8 cellular contexts compared by ENCODE assay signal in the genomic region with DNA sequence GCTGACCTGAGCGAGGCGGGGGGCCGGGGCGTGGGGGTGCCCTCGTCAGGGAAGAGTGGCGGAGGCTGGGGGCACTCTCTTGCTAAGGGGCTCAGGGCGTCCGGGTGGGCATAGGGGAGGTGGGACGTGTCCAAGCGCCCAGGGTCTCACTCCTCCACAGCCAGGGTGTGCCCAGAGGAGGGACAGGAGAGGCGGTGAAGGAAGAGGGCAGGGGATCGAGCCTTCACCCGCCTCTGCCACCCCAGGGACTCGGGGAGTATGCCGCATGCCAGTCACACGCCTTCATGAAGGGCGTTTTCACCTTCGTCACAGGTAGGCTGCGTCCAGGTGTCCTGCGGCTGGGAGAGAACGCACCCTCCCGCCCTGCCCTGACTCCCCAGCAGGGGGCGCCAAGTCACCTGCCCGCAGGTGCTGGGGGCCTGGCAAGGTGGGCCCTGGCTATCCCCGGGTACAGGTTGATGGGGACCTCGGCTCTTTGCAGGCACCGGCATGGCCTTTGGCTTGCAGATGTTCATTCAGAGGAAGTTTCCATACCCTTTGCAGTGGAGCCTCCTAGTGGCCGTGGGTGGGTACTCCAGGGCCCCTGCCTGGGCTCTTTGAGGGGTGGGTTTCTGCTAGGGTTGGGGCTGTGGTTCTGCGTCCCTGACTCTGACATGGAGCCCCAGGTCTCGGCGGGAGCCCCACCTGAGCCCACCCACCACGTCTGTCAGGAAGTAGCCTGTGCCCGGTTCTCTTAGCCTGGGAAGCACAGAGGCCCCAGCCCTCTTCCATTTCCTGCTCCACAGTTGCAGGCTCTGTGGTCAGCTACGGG. TPM values are rescaled to one million over a fixed set of nuclear protein-coding genes. Genes with fewer than 3 reads are reported as not detected.
DNase-seq lines count a peak whose midpoint lies in the region; TF ChIP-seq lines count a peak whose summit lies in the region.

No MANE protein-coding gene starts in this region.

- peaks cover 48% of the 10 kb centered on the region for H3K4me1 Mint-ChIP-seq in nephron

- peak overlapping the region; percentile 86 for H3K4me3 ChIP-seq in epithelial cell of esophagus (ENCODE audit: low read length)

- peak overlapping the region; percentile 66 to 99 (median 90) for H3K27ac Mint-ChIP-seq in nephron

- DNase-seq in DMS53 (lab: John Stamatoyannopoulos, UW) (peak; percentile 94), HEK293T (ENCODE audit: extremely low spot score) (no peak), NCI-H69 (lab: John Stamatoyannopoulos, UW) (peak; percentile 85), epithelial cell of esophagus (ENCODE audit: low read depth) (peak; percentile 90), substantia nigra (lab: John Stamatoyannopoulos, UW) (peak in 25 of 49 donors; percentile 12 to 69 (median 49)), occipital lobe (lab: John Stamatoyannopoulos, UW) (no peak)
- peak; percentile 84 for DNase-seq in activated CD8-positive, alpha-beta memory T cell treated with anti-CD3 and anti-CD28 coated beads, Interleukin-2, amount 50 U/mL, for 48 hours

- H3K36me3 Mint-ChIP-seq in nephron (ENCODE audit: low read depth): peaks cover 5% of the 10 kb centered on the region

- CTCF ChIA-PET in HEK293T (lab: Yijun Ruan, JAX): no interaction called here

- H3K27me3 Mint-ChIP-seq in nephron (ENCODE audit: low read depth): peaks cover 11% of the 10 kb centered on the region

- POLR2A ChIA-PET in HEK293T (lab: Yijun Ruan, JAX): interaction anchor here (1.1 kb wide), 1 partner anchor 16 kb away, joined by 3 read pairs; no protein-coding TSS in a partner anchor

- no peaks in the 10 kb centered on the region for H3K9me3 Mint-ChIP-seq in nephron

- H3K27ac ChIP-seq in substantia nigra (ENCODE audit: low read depth, low read length, poor library complexity, severe bottlenecking): peak overlapping the region; percentile 95

- H3K4me3 Mint-ChIP-seq in nephron: peak overlapping the region; percentile 80 to 86 (median 81)

- TF ChIP-seq CTCF in epithelial cell of esophagus (IDR thresholded peaks at IDR 0.05; ENCODE audit: insufficient read depth, low read depth, low read length, missing control alignments) (peak; percentile 94), nephron (IDR thresholded peaks at IDR 0.05; ENCODE audit: unreplicated experiment in 3 of 3) (peak; percentile 98 to 99 (median 99))

TF ChIP-seq in HEK293T, 16 proteins besides CTCF, POLR2A, EP300 and RAD21:
- TF ChIP-seq L3MBTL2 (conservative IDR thresholded peaks at IDR 0.05) (peak; percentile 48; the same call in 1 of the 2 replicates), CTBP1 (IDR thresholded peaks at IDR 0.05; ENCODE audit: borderline replicate concordance) (peak; percentile 67; the same call in 1 of the 2 replicates), ELF4 (IDR thresholded peaks at IDR 0.05) (no peak), SUZ12 (IDR thresholded peaks at IDR 0.05) (no peak), ARNT (IDR thresholded peaks at IDR 0.05) (no peak), TARDBP (IDR thresholded peaks at IDR 0.05) (no peak)
- TF ChIP-seq, protein P1, sequence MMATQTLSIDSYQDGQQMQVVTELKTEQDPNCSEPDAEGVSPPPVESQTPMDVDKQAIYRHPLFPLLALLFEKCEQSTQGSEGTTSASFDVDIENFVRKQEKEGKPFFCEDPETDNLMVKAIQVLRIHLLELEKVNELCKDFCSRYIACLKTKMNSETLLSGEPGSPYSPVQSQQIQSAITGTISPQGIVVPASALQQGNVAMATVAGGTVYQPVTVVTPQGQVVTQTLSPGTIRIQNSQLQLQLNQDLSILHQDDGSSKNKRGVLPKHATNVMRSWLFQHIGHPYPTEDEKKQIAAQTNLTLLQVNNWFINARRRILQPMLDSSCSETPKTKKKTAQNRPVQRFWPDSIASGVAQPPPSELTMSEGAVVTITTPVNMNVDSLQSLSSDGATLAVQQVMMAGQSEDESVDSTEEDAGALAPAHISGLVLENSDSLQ (IDR thresholded peaks at IDR 0.05): no peak

RNA-seq across cellular contexts. Expression of a gene that starts 0.5 kb away (rescaled TPM):
- 15.9 TPM for total RNA-seq in occipital lobe

RNA-seq across cellular contexts. Expression of a gene that starts 4.5 kb away (rescaled TPM):
- 2.8 TPM for total RNA-seq in occipital lobe

RNA-seq across cellular contexts. Expression of a gene that starts 16.1 kb away (rescaled TPM):
- total RNA-seq in occipital lobe: 38.2 TPM

RNA-seq across cellular contexts. Expression of a gene that starts 27.4 kb away (rescaled TPM):
- total RNA-seq in occipital lobe: not detected

RNA-seq across cellular contexts. Expression of a gene that starts 33.6 kb away (rescaled TPM):
- total RNA-seq in occipital lobe: not detected

Comparison
In these comparisons a context has a peak if more than half of its experiments do, and no peak if none do; other contexts are left out.
1. DNase-seq: peak in DMS53 (single experiment), NCI-H69 (single experiment), activated CD8-positive, alpha-beta memory T cell treated with anti-CD3 and anti-CD28 coated beads, Interleukin-2, amount 50 U/mL, for 48 hours (single experiment), epithelial cell of esophagus (single experiment) and substantia nigra (25 of 49); none in HEK293T (single experiment) and occipital lobe (single experiment).